In genomic region chr13:33544308-33544707, GRCh38 we compare ENCODE assay signal across 8 cellular contexts.
DNase-seq lines count a peak whose midpoint lies in the region; ATAC-seq and TF ChIP-seq lines count a peak whose summit lies in the region.
"Had no signal": no experiment of that assay in that cellular context is flagged by ENCODE, and none has a peak within 500 bp of the region (broad histone marks: within the 10 kb centered on the region; RNA-seq: fewer than 3 reads in every experiment).

No MANE protein-coding gene starts in this region.

- CTCF ChIA-PET in HCT116 (lab: Charles Lee) = interaction anchor here (0.7 to 2.1 kb wide), 3 partner anchors 57 to 1591 kb away, joined by 3 to 7 read pairs (median 4); no protein-coding TSS in a partner anchor
- CTCF ChIA-PET in Panc1 (lab: Charles Lee) = no interaction called here

- H3K36me3 ChIP-seq in HCT116 (ENCODE audit: control insufficient read depth in 1 of 2, insufficient read depth in 2 of 2, low read length in 2 of 2) = no peaks in the 10 kb centered on the region
- H3K36me3 ChIP-seq in Panc1 (ENCODE audit: control insufficient read depth, insufficient read depth, low read length) = no peaks in the 10 kb centered on the region
- H3K36me3 ChIP-seq in skeletal muscle tissue (ENCODE audit: control insufficient read depth in 3 of 3, insufficient read depth in 3 of 3, low read length in 3 of 3) = no peaks in the 10 kb centered on the region

- H3K4me1 ChIP-seq in HCT116 (ENCODE audit: control insufficient read depth in 1 of 2, insufficient read depth in 2 of 2, low read length in 2 of 2) (peaks cover 19 to 26% of the 10 kb centered on the region in 2 experiments), Panc1 (ENCODE audit: control insufficient read depth, insufficient read depth, low read length) (peaks cover 11% of the 10 kb centered on the region), skeletal muscle tissue (ENCODE audit: control insufficient read depth in 3 of 3, insufficient read depth in 3 of 3, low read length in 3 of 3) (peaks cover 10 to 18% (median 14%) of the 10 kb centered on the region in 3 donors)

- TF ChIP-seq RAD21 in HCT116 (IDR thresholded peaks at IDR 0.05; ENCODE audit: low read depth) = no peak

- H3K9ac ChIP-seq in HCT116 (ENCODE audit: low read length) = peak overlapping the region; percentile 75; the same call in 1 of the 2 replicates
- peak overlapping the region; percentile 86 to 97 (median 91) for H3K9ac ChIP-seq in skeletal muscle tissue (ENCODE audit: low read depth in 1 of 3, low read length in 3 of 3)

- H2AFZ ChIP-seq in HCT116 (ENCODE audit: low read depth, low read length, poor library complexity, severe bottlenecking) = no peak overlapping the region

- no peak for TF ChIP-seq POLR2A in HCT116 (IDR thresholded peaks at IDR 0.05; ENCODE audit: borderline replicate concordance, extremely low read depth, insufficient read depth, insufficient read length)

- in situ Hi-C loops in Panc1 (cut with HindIII; ENCODE audit: low pct_unique_long_range_greater_than_20kb, low sequenced_read_pairs) = no loop called here

- DNase-seq in HCT116 (ENCODE audit: low read depth, low spot score) (no peak), Panc1 (ENCODE audit: low read depth, low spot score) (no peak), epithelial cell of prostate (ENCODE audit: low read depth, low spot score) (no peak), CD1c-positive myeloid dendritic cell (ENCODE audit: extremely low spot score) (no peak)
- no peak for DNase-seq in stimulated activated naive CD4-positive, alpha-beta T cell (lab: John Stamatoyannopoulos, UW)
- DNase-seq: stimulated activated CD4-positive, alpha-beta T cell treated with anti-CD3 and anti-CD28 coated beads, Interleukin-1b, Interleukin-23, amount 100 ng/mL, for 48 hours had no signal

- no peaks in the 10 kb centered on the region for H3K79me2 ChIP-seq in HCT116 (ENCODE audit: insufficient read depth, low read length)

- H4K20me1 ChIP-seq in HCT116 (ENCODE audit: insufficient read depth) = no peaks in the 10 kb centered on the region

- BruUV-seq in HCT116 (replicated peaks; lab: Mats Ljungman, UMichigan) = no TSS peak
- no TSS peak for BruUV-seq in Panc1 (replicated peaks; lab: Mats Ljungman, UMichigan)

- no peak for ATAC-seq in HCT116
- no peak for ATAC-seq in Panc1
- no peak for ATAC-seq in HG03457 (IDR thresholded peaks at IDR 0.05; ENCODE audit: unreplicated experiment)

- H3K4me3 ChIP-seq in HCT116 (replicated peaks in 1 of 2; ENCODE audit: low read depth in 1 of 2, low read length in 2 of 2) (no peak overlapping the region), Panc1 (ENCODE audit: low read depth in 2 of 2, low read length in 2 of 2) (no peak overlapping the region), skeletal muscle tissue (ENCODE audit: low read length in 3 of 3) (peak overlapping the region in 2 of 3 donors; percentile 13 to 27)

- no peaks in the 10 kb centered on the region for H3K9me2 ChIP-seq in HCT116 (ENCODE audit: insufficient read depth)

- peak overlapping the region; percentile 81; the same call in 1 of the 2 replicates for H3K4me2 ChIP-seq in HCT116 (ENCODE audit: low read length)

- intact Hi-C loops in HCT116 (cut with micrococcal nuclease) = loop anchor here (5.0 to 10.0 kb wide), 2 partner anchors 817 to 1620 kb away; no protein-coding TSS in a partner anchor
- intact Hi-C loops in Panc1 (cut with micrococcal nuclease; ENCODE audit: unreplicated experiment) = loop anchor here (5.0 kb wide), 1 partner anchor 317 kb away; no protein-coding TSS in a partner anchor

- no peak for TF ChIP-seq CTCF in HCT116 (IDR thresholded peaks at IDR 0.05 in 2 of 3, conservative IDR thresholded peaks at IDR 0.05 in 1 of 3; ENCODE audit: borderline replicate concordance in 1 of 3, insufficient read depth in 1 of 3, low read depth in 2 of 3, low read length in 2 of 3)
- TF ChIP-seq CTCF in Panc1 (IDR thresholded peaks at IDR 0.05) = no peak

- H3K27me3 ChIP-seq in HCT116 (ENCODE audit: insufficient read depth, low read length) (no peaks in the 10 kb centered on the region), Panc1 (ENCODE audit: control insufficient read depth, insufficient read depth, low read length) (no peaks in the 10 kb centered on the region), skeletal muscle tissue (ENCODE audit: control insufficient read depth in 3 of 3, insufficient read depth in 3 of 3, low read length in 3 of 3) (no peaks in the 10 kb centered on the region)

- H3K9me3 ChIP-seq in HCT116 (ENCODE audit: control insufficient read depth in 1 of 2, insufficient read depth in 1 of 2, low read depth in 1 of 2, low read length in 2 of 2) = no peaks in the 10 kb centered on the region
- H3K9me3 ChIP-seq in Panc1 (ENCODE audit: control insufficient read depth, insufficient read depth, low read depth, low read length) = no peaks in the 10 kb centered on the region
- H3K9me3 ChIP-seq in skeletal muscle tissue (ENCODE audit: control insufficient read depth in 3 of 3, low read length in 3 of 3) = no peaks in the 10 kb centered on the region

- POLR2A ChIA-PET in HCT116 (lab: Charles Lee) = no interaction called here
- POLR2A ChIA-PET in Panc1 (lab: Charles Lee) = no interaction called here

- H3K27ac ChIP-seq in HCT116 (ENCODE audit: low read depth, low read length) (peak overlapping the region; percentile 98; the same call in 1 of the 2 replicates), Panc1 (ENCODE audit: low read length) (peak overlapping the region; percentile 100; the same call in 1 of the 2 replicates), epithelial cell of prostate (peak overlapping the region; percentile 99), skeletal muscle tissue (ENCODE audit: low read depth, low read length) (peak overlapping the region; percentile 97)

- RAD21 ChIA-PET in HCT116 (lab: Charles Lee; ENCODE audit: low non-redundant PET in 1 of 2, low total read pairs in 2 of 2, uncharacterized antibody in 2 of 2, unreplicated experiment in 2 of 2) = interaction anchor here in 1 of 2 experiments (0.7 kb wide), 1 partner anchor 1617 kb away, joined by 3 read pairs; no protein-coding TSS in a partner anchor

TF ChIP-seq in HCT116, 20 proteins besides CTCF, POLR2A, EP300 and RAD21:
- TF ChIP-seq SIN3A (IDR thresholded peaks at IDR 0.05; ENCODE audit: low read depth) (no peak), ZFX (IDR thresholded peaks at IDR 0.05) (no peak), ELF1 (IDR thresholded peaks at IDR 0.05; ENCODE audit: borderline replicate concordance, low read depth) (no peak), SRF (IDR thresholded peaks at IDR 0.05; ENCODE audit: low read depth) (no peak), ZBTB33 (IDR thresholded peaks at IDR 0.05; ENCODE audit: extremely low read depth, insufficient replicate concordance, low read length) (no peak), CBX3 (IDR thresholded peaks at IDR 0.05; ENCODE audit: low read depth) (no peak), EGR1 (IDR thresholded peaks at IDR 0.05; ENCODE audit: low read depth) (no peak), JUND (IDR thresholded peaks at IDR 0.05) (no peak), MAX (IDR thresholded peaks at IDR 0.05) (no peak), ZNF274 (IDR thresholded peaks at IDR 0.05; ENCODE audit: low read depth, low read length) (no peak), FOSL1 (IDR thresholded peaks at IDR 0.05; ENCODE audit: low read depth) (no peak), TCF7L2 (IDR thresholded peaks at IDR 0.05; ENCODE audit: borderline replicate concordance, extremely low read depth, insufficient read depth, insufficient read length) (no peak), REST (IDR thresholded peaks at IDR 0.05; ENCODE audit: low read depth) (no peak)

Comparison
In these comparisons a context has a peak if more than half of its experiments do, and no peak if none do; other contexts are left out.
1. H3K4me3 ChIP-seq: peak in skeletal muscle tissue (2 of 3); none in HCT116 (0 of 2) and Panc1 (0 of 2).
2. Peak in every context shown above with its lines, with median percentiles within 50 percentile points of each other: H3K27ac ChIP-seq.